Comparison of ENCODE assay signal across 2 cellular contexts in genomic region chr1:101166583-101167120, GRCh38.
A peak's percentile ranks its signal among the peaks of the same experiment; 100 is the strongest.
TF ChIP-seq lines count a peak whose summit lies in the region.

No MANE protein-coding gene starts in this region.

TF ChIP-seq in IMR-90, 13 proteins besides CTCF, POLR2A, EP300 and RAD21 (continued from another document):
- TF ChIP-seq USF2 (IDR thresholded peaks at IDR 0.05; ENCODE audit: low read depth, low read length) (no peak), SMC3 (IDR thresholded peaks at IDR 0.05; ENCODE audit: low read depth, low read length) (no peak), RCOR1 (IDR thresholded peaks at IDR 0.05; ENCODE audit: insufficient replicate concordance, low read length) (no peak), RFX5 (IDR thresholded peaks at IDR 0.05; ENCODE audit: low read depth, low read length) (no peak), BHLHE40 (IDR thresholded peaks at IDR 0.05; ENCODE audit: low read depth, low read length) (no peak), CEBPB (IDR thresholded peaks at IDR 0.05; ENCODE audit: low read depth, low read length) (no peak), ELK1 (IDR thresholded peaks at IDR 0.05; ENCODE audit: borderline replicate concordance, low read depth, low read length) (no peak), MXI1 (IDR thresholded peaks at IDR 0.05; ENCODE audit: borderline replicate concordance, low read depth, low read length) (no peak), NFE2L2 (IDR thresholded peaks at IDR 0.05; ENCODE audit: low read depth, low read length) (no peak)
TF ChIP-seq in IMR-90: peak in this region for 0.

TF ChIP-seq in K562, 482 proteins besides CTCF, POLR2A, EP300 and RAD21:
- TF ChIP-seq USF2 (CRISPR knock-in tag; IDR thresholded peaks at IDR 0.05) (peak; percentile 22; the same call in 1 of the 2 replicates), ZNF740 (CRISPR knock-in tag; IDR thresholded peaks at IDR 0.05) (no peak), ZNF740 (tag; IDR thresholded peaks at IDR 0.05) (no peak), USF1 (CRISPR knock-in tag; IDR thresholded peaks at IDR 0.05) (peak; percentile 63)
